Comparison of ENCODE assay signal across 11 cellular contexts in genomic region chr11:102603091-102603490, GRCh38. TPM values are rescaled to one million over a fixed set of nuclear protein-coding genes. Genes with fewer than 3 reads are reported as not detected.
DNase-seq lines count a peak whose midpoint lies in the region; ATAC-seq and TF ChIP-seq lines count a peak whose summit lies in the region.
"Had no signal": no experiment of that assay in that cellular context is flagged by ENCODE, and none has a peak within 500 bp of the region (broad histone marks: within the 10 kb centered on the region; RNA-seq: fewer than 3 reads in every experiment).

No MANE protein-coding gene starts in this region.

- 31 to 46% (median 36%) methylated on average over 5 of the region's 5 CpGs for WGBS in heart left ventricle, 4 donors

- H3K4me3 Mint-ChIP-seq in activated naive CD8-positive, alpha-beta T cell treated with anti-CD3 and anti-CD28 coated beads for 36 hours = no peak overlapping the region

- no peak for TF ChIP-seq CTCF in heart left ventricle (IDR thresholded peaks at IDR 0.05)

- no peaks in the 10 kb centered on the region for H3K27me3 ChIP-seq in heart left ventricle
- H3K27me3 ChIP-seq: uterus had no signal

- no peaks in the 10 kb centered on the region for H3K36me3 Mint-ChIP-seq in activated naive CD8-positive, alpha-beta T cell treated with anti-CD3 and anti-CD28 coated beads for 36 hours

- no peak for TF ChIP-seq POLR2A in heart left ventricle (IDR thresholded peaks at IDR 0.05)

- peak overlapping the region in 2 of 12 donors; percentile 3 to 41 for H3K27ac ChIP-seq in heart left ventricle
- H3K27ac ChIP-seq: uterus had no signal

- no peaks in the 10 kb centered on the region for H3K27me3 Mint-ChIP-seq in activated naive CD8-positive, alpha-beta T cell treated with anti-CD3 and anti-CD28 coated beads for 36 hours

- peaks cover 0 to 14% (median 0%) of the 10 kb centered on the region in 12 donors for H3K4me1 ChIP-seq in heart left ventricle
- H3K4me1 ChIP-seq: uterus had no signal

- no peaks in the 10 kb centered on the region for H3K36me3 ChIP-seq in heart left ventricle
- H3K36me3 ChIP-seq: uterus had no signal

- peaks cover 5% of the 10 kb centered on the region for H3K9me3 Mint-ChIP-seq in activated naive CD8-positive, alpha-beta T cell treated with anti-CD3 and anti-CD28 coated beads for 36 hours

- ATAC-seq in heart left ventricle (peak; percentile 32 to 65 (median 53)), GM21529 (IDR thresholded peaks at IDR 0.05; ENCODE audit: unreplicated experiment) (no peak)

- H3K4me1 Mint-ChIP-seq in activated naive CD8-positive, alpha-beta T cell treated with anti-CD3 and anti-CD28 coated beads for 36 hours = peaks cover 20% of the 10 kb centered on the region

- no peaks in the 10 kb centered on the region for H3K9me3 ChIP-seq in heart left ventricle
- H3K9me3 ChIP-seq: uterus had no signal

- H3K4me3 ChIP-seq in heart left ventricle = no peak overlapping the region
- H3K4me3 ChIP-seq: uterus had no signal

- H3K27ac Mint-ChIP-seq in activated naive CD8-positive, alpha-beta T cell treated with anti-CD3 and anti-CD28 coated beads for 36 hours = no peak overlapping the region

- DNase-seq in Daoy (ENCODE audit: low read depth) (peak; percentile 90), amniotic epithelial cell (ENCODE audit: low read depth) (peak; percentile 79), heart left ventricle (peak in 1 of 5 donors; percentile 23), pons (ENCODE audit: low spot score) (peak; percentile 99), Kasumi-1 (lab: John Stamatoyannopoulos, UW) (no peak), NCI-H345 (lab: John Stamatoyannopoulos, UW) (no peak)
- no peak for DNase-seq in activated naive CD8-positive, alpha-beta T cell treated with anti-CD3 and anti-CD28 coated beads for 36 hours
- DNase-seq: activated naive CD4-positive, alpha-beta T cell treated with anti-CD3 and anti-CD28 coated beads, Interleukin-2, amount 50 U/mL, for 16 hours; NCI-H524 treated with DMSO at 0.1 percent for 48 hours; uterus had no signal

- intact Hi-C loops in heart left ventricle (cut with DNase I) = no loop called here

RNA-seq across cellular contexts. Expression of gene MMP20, which starts 22.0 kb away (rescaled TPM):
- not detected in 2 replicates for total RNA-seq in Daoy (2014; rRNA removed; shearing (Covaris generic))
- not detected for total RNA-seq in heart left ventricle
- not detected for polyA plus RNA-seq in heart left ventricle
- total RNA-seq in activated naive CD8-positive, alpha-beta T cell treated with anti-CD3 and anti-CD28 coated beads for 36 hours = not detected
- total RNA-seq: uterus had no signal

Comparison
In these comparisons a context has a peak if more than half of its experiments do, and no peak if none do; other contexts are left out.
1. DNase-seq: peak in Daoy (single experiment), amniotic epithelial cell (single experiment) and pons (single experiment); none in activated naive CD8-positive, alpha-beta T cell treated with anti-CD3 and anti-CD28 coated beads for 36 hours (single experiment), Kasumi-1 (0 of 2) and NCI-H345 (single experiment).